Comparison of ENCODE assay signal across 12 cellular contexts in genomic region chr17:19371259-19372003, GRCh38. TPM values are rescaled to one million over a fixed set of nuclear protein-coding genes. Genes with fewer than 3 reads are reported as not detected.
DNase-seq lines count a peak whose midpoint lies in the region; ATAC-seq and TF ChIP-seq lines count a peak whose summit lies in the region.
"Had no signal": no experiment of that assay in that cellular context is flagged by ENCODE, and none has a peak within 500 bp of the region (broad histone marks: within the 10 kb centered on the region; RNA-seq: fewer than 3 reads in every experiment).

No MANE protein-coding gene starts in this region.

- CTCF ChIA-PET in CD4-positive, alpha-beta memory T cell (lab: Charles Lee; ENCODE audit: partially characterized antibody), result interaction anchor here (2.9 kb wide), 1 partner anchor 9 kb away, joined by 13 read pairs; the partner anchor contains the start of gene B9D1

- POLR2A ChIA-PET in CD4-positive, alpha-beta memory T cell (lab: Charles Lee; ENCODE audit: partially characterized antibody), result interaction anchor here (1.1 kb wide), 1 partner anchor 9 kb away, joined by 3 read pairs; the partner anchor contains the start of gene B9D1

- peak; percentile 9 for ATAC-seq in GM18498 (IDR thresholded peaks at IDR 0.05; ENCODE audit: unreplicated experiment)
- ATAC-seq in central memory CD8-positive, alpha-beta T cell (replicated peaks; ENCODE audit: extremely low read depth, poor library complexity, severe bottlenecking), result no peak
- ATAC-seq in HG03039 (IDR thresholded peaks at IDR 0.05; ENCODE audit: unreplicated experiment), result no peak

- H3K36me3 Mint-ChIP-seq in CD4-positive, alpha-beta memory T cell, result peaks cover 0 to 2% of the 10 kb centered on the region in 2 donors
- H3K36me3 Mint-ChIP-seq in central memory CD8-positive, alpha-beta T cell (ENCODE audit: insufficient read depth), result no peaks in the 10 kb centered on the region
- H3K36me3 Mint-ChIP-seq in nephron progenitor cell (ENCODE audit: low read depth), result no peaks in the 10 kb centered on the region

- H3K9me3 Mint-ChIP-seq in CD4-positive, alpha-beta memory T cell, result peaks cover 0 to 2% (median 0%) of the 10 kb centered on the region in 8 donors
- no peaks in the 10 kb centered on the region for H3K9me3 Mint-ChIP-seq in central memory CD8-positive, alpha-beta T cell
- H3K9me3 Mint-ChIP-seq in nephron progenitor cell, result no peaks in the 10 kb centered on the region

- no peaks in the 10 kb centered on the region for H3K27me3 Mint-ChIP-seq in CD4-positive, alpha-beta memory T cell
- no peaks in the 10 kb centered on the region for H3K27me3 Mint-ChIP-seq in central memory CD8-positive, alpha-beta T cell
- no peaks in the 10 kb centered on the region for H3K27me3 Mint-ChIP-seq in nephron progenitor cell (ENCODE audit: low read depth, poor library complexity)

- no peak overlapping the region for H3K4me3 ChIP-seq in CD4-positive, alpha-beta memory T cell (ENCODE audit: low read length in 2 of 2)
- H3K4me3 ChIP-seq: testis had no signal

- H3K4me1 ChIP-seq in CD4-positive, alpha-beta memory T cell (ENCODE audit: insufficient read depth, low read length), result peaks cover 51% of the 10 kb centered on the region
- H3K4me1 ChIP-seq: testis had no signal

- DNase-seq in CD4-positive, alpha-beta memory T cell, result no peak
- no peak for DNase-seq in central memory CD8-positive, alpha-beta T cell (ENCODE audit: low spot score in 2 of 2)
- DNase-seq in nephron progenitor cell (no peak), KG1 (lab: John Stamatoyannopoulos, UW) (no peak), NCI-H1436 treated with DMSO at 0.1 percent for 48 hours (lab: John Stamatoyannopoulos, UW) (no peak)
- DNase-seq: amygdala, dermis blood vessel endothelial cell, Kasumi-1, NCI-H2227 treated with DMSO at 0.1 percent for 48 hours, testis had no signal

- H3K9me3 ChIP-seq in CD4-positive, alpha-beta memory T cell (ENCODE audit: control insufficient read depth in 1 of 2, low read length in 2 of 2), result no peaks in the 10 kb centered on the region
- H3K9me3 ChIP-seq: testis had no signal

- H3K36me3 ChIP-seq in CD4-positive, alpha-beta memory T cell (ENCODE audit: insufficient read depth, low read length), result no peaks in the 10 kb centered on the region

- H3K27ac Mint-ChIP-seq in CD4-positive, alpha-beta memory T cell, result peak overlapping the region; percentile 86 to 99 (median 96)
- H3K27ac Mint-ChIP-seq in central memory CD8-positive, alpha-beta T cell (ENCODE audit: low read depth), result peak overlapping the region; percentile 95
- peak overlapping the region; percentile 68 for H3K27ac Mint-ChIP-seq in nephron progenitor cell

- peak overlapping the region in 7 of 8 donors; percentile 31 to 84 (median 55) for H3K4me3 Mint-ChIP-seq in CD4-positive, alpha-beta memory T cell
- H3K4me3 Mint-ChIP-seq in central memory CD8-positive, alpha-beta T cell, result peak overlapping the region; percentile 78
- no peak overlapping the region for H3K4me3 Mint-ChIP-seq in nephron progenitor cell

- TF ChIP-seq CTCF in nephron progenitor cell (IDR thresholded peaks at IDR 0.05), result no peak

- H3K4me1 Mint-ChIP-seq in CD4-positive, alpha-beta memory T cell, result peaks cover 31 to 65% (median 49%) of the 10 kb centered on the region in 4 donors
- peaks cover 48% of the 10 kb centered on the region for H3K4me1 Mint-ChIP-seq in central memory CD8-positive, alpha-beta T cell
- H3K4me1 Mint-ChIP-seq in nephron progenitor cell, result peaks cover 29% of the 10 kb centered on the region

- intact Hi-C loops in CD4-positive, alpha-beta memory T cell (cut with micrococcal nuclease), result loop anchor here (10.0 kb wide), 1 partner anchor 517 kb away; the partner anchor contains the start of gene PRPSAP2

- H3K27ac ChIP-seq in CD4-positive, alpha-beta memory T cell (ENCODE audit: low read depth, low read length), result peak overlapping the region; percentile 37
- H3K27ac ChIP-seq: testis had no signal

- no peaks in the 10 kb centered on the region for H3K27me3 ChIP-seq in CD4-positive, alpha-beta memory T cell (ENCODE audit: insufficient read depth, low read length)
- H3K27me3 ChIP-seq: testis had no signal

RNA-seq across cellular contexts. Expression of gene MAPK7, which starts 6.9 kb away (rescaled TPM):
- 10 to 100 TPM; 19.4 to 26.2 TPM for total RNA-seq in CD4-positive, alpha-beta memory T cell
- 10 to 100 TPM in 1 of 2 donors, 1 to 10 TPM in 1; 2.1 to 12.4 TPM for polyA plus RNA-seq in CD4-positive, alpha-beta memory T cell

RNA-seq across cellular contexts. Expression of gene B9D1, which starts 8.9 kb away (rescaled TPM):
- 1 to 10 TPM; 2.5 to 2.8 TPM for total RNA-seq in CD4-positive, alpha-beta memory T cell
- polyA plus RNA-seq in CD4-positive, alpha-beta memory T cell, result under 1 TPM in 1 of 2 donors, not detected in 1; 0.29 TPM

RNA-seq across cellular contexts. Expression of gene MFAP4, which starts 15.6 kb away (rescaled TPM):
- total RNA-seq in CD4-positive, alpha-beta memory T cell, result not detected
- not detected for polyA plus RNA-seq in CD4-positive, alpha-beta memory T cell
- total RNA-seq: dermis blood vessel endothelial cell had no signal

RNA-seq across cellular contexts. Expression of gene RNF112, which starts 39.6 kb away (rescaled TPM):
- 1 to 10 TPM in 1 of 2 experiments, under 1 TPM in 1; 0.87 to 1.6 TPM for total RNA-seq in CD4-positive, alpha-beta memory T cell
- under 1 TPM in 1 of 2 donors, not detected in 1; 0.06 TPM for polyA plus RNA-seq in CD4-positive, alpha-beta memory T cell
